In the genomic region with DNA sequence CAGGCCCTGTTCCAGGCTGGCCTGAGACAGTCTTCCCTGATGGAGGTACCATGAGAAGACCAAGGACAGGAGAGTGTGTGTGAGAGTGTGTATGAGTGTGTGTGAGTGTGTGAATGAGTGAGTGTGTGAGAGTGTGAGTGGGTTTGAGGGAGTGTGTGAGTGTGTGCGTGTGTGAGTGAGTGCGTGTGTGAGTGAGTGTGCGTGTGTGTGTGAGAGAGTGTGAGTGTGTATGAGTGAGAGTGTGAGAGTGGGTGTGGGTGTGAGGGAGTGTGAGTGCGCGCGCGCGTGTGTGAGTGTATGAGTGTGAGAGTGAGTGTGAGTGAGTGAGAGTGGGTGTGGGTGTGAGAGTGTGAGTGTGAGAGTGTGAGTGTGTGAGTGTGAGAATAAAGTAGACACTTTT, we compare ENCODE assay signal across 18 cellular contexts. TPM values are rescaled to one million over a fixed set of nuclear protein-coding genes. Genes with fewer than 3 reads are reported as not detected.
DNase-seq lines count a peak whose midpoint lies in the region; ATAC-seq, FAIRE-seq and TF ChIP-seq lines count a peak whose summit lies in the region.
"Had no signal": no experiment of that assay in that cellular context is flagged by ENCODE, and none has a peak within 500 bp of the region (broad histone marks: within the 10 kb centered on the region; RNA-seq: fewer than 3 reads in every experiment).

No MANE protein-coding gene starts in this region.

- CTCF ChIA-PET in CD4-positive, alpha-beta memory T cell (lab: Charles Lee; ENCODE audit: partially characterized antibody), result no interaction called here
- CTCF ChIA-PET in K562 (lab: Yijun Ruan, JAX; ENCODE audit: low intra/inter-chr PET ratio), result no interaction called here

- no peak overlapping the region for H2BK15ac ChIP-seq in H9 (ENCODE audit: low read depth, low read length)

- no peak overlapping the region for H2BK120ac ChIP-seq in H9 (ENCODE audit: low read depth, low read length, poor library complexity, severe bottlenecking)
- no peak overlapping the region for H2BK120ac ChIP-seq in trophoblast cell (ENCODE audit: insufficient read depth, low read length, poor library complexity)

- ATAC-seq in K562, result no peak
- ATAC-seq: SK-N-SH treated with all-trans-retinoic acid at 6 μM for 48 hours had no signal

- H4K8ac ChIP-seq in H9 (replicated peaks; ENCODE audit: insufficient read length, low read depth, low read length) (no peak overlapping the region), trophoblast cell (ENCODE audit: low read depth, low read length) (no peak overlapping the region)

- no peak for DNase-seq in CD4-positive, alpha-beta memory T cell
- DNase-seq in H9, result no peak
- DNase-seq in K562 (ENCODE audit: extremely low read depth in 1 of 4, low spot score in 3 of 4), result no peak
- no peak for DNase-seq in trophoblast cell
- no peak for DNase-seq in NCI-H1417 (lab: John Stamatoyannopoulos, UW)
- no peak for DNase-seq in coronary artery (ENCODE audit: low spot score)
- DNase-seq in NCI-H2029 (lab: John Stamatoyannopoulos, UW), result no peak
- DNase-seq: ACHN; AML-193; Calu3; CD4-positive, CD25-positive, alpha-beta regulatory T cell; DMS53; MG63; NCI-H1092; NCI-H524; SHP77 treated with DMSO at 0.1 percent for 48 hours had no signal

- H3K36me3 Mint-ChIP-seq in CD4-positive, alpha-beta memory T cell, result peaks cover 6 to 32% of the 10 kb centered on the region in 2 donors
- H3K36me3 Mint-ChIP-seq in H9 (ENCODE audit: insufficient read depth in 1 of 3, low read depth in 3 of 3), result peaks cover 5 to 23% (median 16%) of the 10 kb centered on the region in 3 experiments; a peak in 5 of 7 replicates

- H3K27me3 Mint-ChIP-seq in CD4-positive, alpha-beta memory T cell, result no peaks in the 10 kb centered on the region
- H3K27me3 Mint-ChIP-seq in H9 (ENCODE audit: low read depth), result no peaks in the 10 kb centered on the region; the same call in 1 of the 2 replicates
- H3K27me3 Mint-ChIP-seq: CD4-positive, CD25-positive, alpha-beta regulatory T cell had no signal

- no peaks in the 10 kb centered on the region for H3K79me1 ChIP-seq in H9 (ENCODE audit: insufficient read depth, low read depth, low read length, poor library complexity, severe bottlenecking)
- H3K79me1 ChIP-seq in trophoblast cell (ENCODE audit: low read length), result peaks cover 8% of the 10 kb centered on the region

- H3K23me2 ChIP-seq in H9 (ENCODE audit: insufficient read length, low read depth, low read length, poor library complexity, severe bottlenecking), result peaks cover 5% of the 10 kb centered on the region

- peak overlapping the region in 5 of 7 donors; percentile 0 to 96 (median 67) for H3K27ac Mint-ChIP-seq in CD4-positive, alpha-beta memory T cell
- peak overlapping the region; percentile 3 to 18 (median 7); a peak in 4 of 7 replicates for H3K27ac Mint-ChIP-seq in H9

- WGBS in H9 (ENCODE audit: extremely low coverage, insufficient read length, low lambda C conversion rate), result 100% methylated on average over 6 of the region's 8 CpGs
- 97% methylated on average over 3 of the region's 8 CpGs for WGBS in K562 (ENCODE audit: insufficient coverage, low coverage, missing lambda C conversion rate)
- WGBS in trophoblast cell (ENCODE audit: extremely low coverage, insufficient coverage, insufficient read length), result 100% methylated on average over 3 of the region's 8 CpGs

- H3K23ac ChIP-seq in H9 (ENCODE audit: insufficient read length, low read depth, low read length) (no peak overlapping the region), trophoblast cell (ENCODE audit: low read length) (no peak overlapping the region)

- no peak overlapping the region for H3K4me2 ChIP-seq in H9 (ENCODE audit: insufficient read depth, insufficient read length, low read length)
- no peak overlapping the region for H3K4me2 ChIP-seq in K562 (ENCODE audit: insufficient read depth, low read length)
- H3K4me2 ChIP-seq in trophoblast cell (ENCODE audit: low read length), result no peak overlapping the region

- no peak overlapping the region for H4K12ac ChIP-seq in trophoblast cell (ENCODE audit: low read depth, low read length)

- H4K5ac ChIP-seq in H9 (ENCODE audit: insufficient read length, low read depth, low read length), result no peak overlapping the region

- H3K4me1 ChIP-seq in CD4-positive, alpha-beta memory T cell (ENCODE audit: insufficient read depth, low read length), result peaks cover 8% of the 10 kb centered on the region
- no peaks in the 10 kb centered on the region for H3K4me1 ChIP-seq in H9 (ENCODE audit: insufficient read depth, low read length)
- peaks cover 8 to 41% of the 10 kb centered on the region in 2 experiments; a peak in 4 of 5 replicates for H3K4me1 ChIP-seq in K562 (replicated peaks in 1 of 2; ENCODE audit: control insufficient read depth in 2 of 2, insufficient read depth in 2 of 2, low read length in 2 of 2)
- H3K4me1 ChIP-seq in trophoblast cell (ENCODE audit: control insufficient read depth in 1 of 2, insufficient read depth in 2 of 2, low read length in 2 of 2), result peaks cover 11 to 18% of the 10 kb centered on the region in 2 experiments

- peaks cover 9 to 34% (median 23%) of the 10 kb centered on the region in 4 donors for H3K4me1 Mint-ChIP-seq in CD4-positive, alpha-beta memory T cell
- peaks cover 31 to 36% of the 10 kb centered on the region in 2 experiments for H3K4me1 Mint-ChIP-seq in H9

- H2BK5ac ChIP-seq in H9 (ENCODE audit: insufficient read length, low read length) (no peak overlapping the region), trophoblast cell (ENCODE audit: low read depth, low read length, poor library complexity) (no peak overlapping the region)

- TF ChIP-seq RAD21 in K562 (CRISPR knock-in tag; conservative IDR thresholded peaks at IDR 0.05 in 1 of 2, IDR thresholded peaks at IDR 0.05 in 1 of 2), result no peak

- intact Hi-C loops in CD4-positive, alpha-beta memory T cell (cut with micrococcal nuclease), result no loop called here
- intact Hi-C loops in K562 (cut with micrococcal nuclease), result no loop called here

- H2AFZ ChIP-seq in H9 (ENCODE audit: low read length) (no peak overlapping the region), K562 (ENCODE audit: low read depth, low read length) (no peak overlapping the region), trophoblast cell (ENCODE audit: insufficient read depth, low read length, poor library complexity) (no peak overlapping the region)

- no peak overlapping the region for H2BK12ac ChIP-seq in H9 (ENCODE audit: insufficient read length, low read depth, low read length)
- H2BK12ac ChIP-seq in trophoblast cell (ENCODE audit: low read length), result no peak overlapping the region

- no peak for FAIRE-seq in K562 (lab: Jason Lieb, UNC)

- H3K27me3 ChIP-seq in CD4-positive, alpha-beta memory T cell (ENCODE audit: insufficient read depth, low read length), result no peaks in the 10 kb centered on the region
- H3K27me3 ChIP-seq in H9 (ENCODE audit: insufficient read depth, low read length) (no peaks in the 10 kb centered on the region), K562 (ENCODE audit: control insufficient read depth in 2 of 2, insufficient read depth in 2 of 2, low read length in 2 of 2) (no peaks in the 10 kb centered on the region), trophoblast cell (ENCODE audit: insufficient read depth, low read length) (no peaks in the 10 kb centered on the region)
- H3K27me3 ChIP-seq: MG63, Peyer's patch had no signal

- no peak overlapping the region for H2AK5ac ChIP-seq in H9 (ENCODE audit: insufficient read length, low read length)
- H2AK5ac ChIP-seq in trophoblast cell (ENCODE audit: low read length), result no peak overlapping the region

- H3K9me3 Mint-ChIP-seq in CD4-positive, alpha-beta memory T cell, result peaks cover 0 to 2% (median 0%) of the 10 kb centered on the region in 8 donors
- no peaks in the 10 kb centered on the region for H3K9me3 Mint-ChIP-seq in H9
- H3K9me3 Mint-ChIP-seq: CD4-positive, CD25-positive, alpha-beta regulatory T cell had no signal

- H3K14ac ChIP-seq in H9 (ENCODE audit: insufficient read depth, low read length) (no peak overlapping the region), trophoblast cell (ENCODE audit: low read length) (no peak overlapping the region)

- no peak overlapping the region for H3K4me3 ChIP-seq in CD4-positive, alpha-beta memory T cell (ENCODE audit: low read length in 2 of 2)
- H3K4me3 ChIP-seq in K562, result no peak overlapping the region
- H3K4me3 ChIP-seq in trophoblast cell (ENCODE audit: low read depth, low read length), result no peak overlapping the region
- no peak overlapping the region for H3K4me3 ChIP-seq in coronary artery
- H3K4me3 ChIP-seq: MG63, Peyer's patch had no signal

- H2BK20ac ChIP-seq in H9 (ENCODE audit: low read depth, low read length, poor library complexity, severe bottlenecking), result no peak overlapping the region

- no peak overlapping the region for H3K56ac ChIP-seq in H9 (ENCODE audit: insufficient read length, low read depth, low read length)

- TF ChIP-seq EP300 in K562 (IDR thresholded peaks at IDR 0.05; ENCODE audit: low read length), result no peak

- H3K9ac ChIP-seq in H9 (ENCODE audit: extremely low read depth, insufficient read length, low read length) (no peak overlapping the region), K562 (ENCODE audit: insufficient read depth in 1 of 2, low read depth in 2 of 2, low read length in 2 of 2) (0 out of 4 replicates have a peak overlapping the region, but pooled peaks of 1 of the 2 experiments have one; percentile 33), trophoblast cell (ENCODE audit: low read length) (no peak overlapping the region)

- no peak overlapping the region for H3K18ac ChIP-seq in H9 (ENCODE audit: insufficient read length, low read depth, low read length)
- peak overlapping the region; percentile 43 for H3K18ac ChIP-seq in trophoblast cell (ENCODE audit: low read length)

- BruUV-seq in K562 (replicated peaks; lab: Mats Ljungman, UMichigan), result no TSS peak

- H4K91ac ChIP-seq in H9 (ENCODE audit: insufficient read length, low read depth, low read length) (no peak overlapping the region), trophoblast cell (ENCODE audit: low read depth, low read length) (no peak overlapping the region)

- TF ChIP-seq POLR2A in K562 (conservative IDR thresholded peaks at IDR 0.05), result no peak

- H3K36me3 ChIP-seq in CD4-positive, alpha-beta memory T cell (ENCODE audit: insufficient read depth, low read length), result no peaks in the 10 kb centered on the region
- no peaks in the 10 kb centered on the region for H3K36me3 ChIP-seq in K562 (ENCODE audit: control insufficient read depth, insufficient read depth, low read length)
- peaks cover 26 to 33% of the 10 kb centered on the region in 2 experiments for H3K36me3 ChIP-seq in trophoblast cell (ENCODE audit: control insufficient read depth in 1 of 2, insufficient read depth in 2 of 2, low read length in 2 of 2)
- H3K36me3 ChIP-seq: Peyer's patch had no signal

- in situ Hi-C loops in K562 (cut with MboI), result no loop called here

- POLR2A ChIA-PET in CD4-positive, alpha-beta memory T cell (lab: Charles Lee; ENCODE audit: partially characterized antibody), result no interaction called here
- POLR2A ChIA-PET in K562 (lab: Yijun Ruan, JAX), result no interaction called here

- H3K9me1 ChIP-seq in K562 (ENCODE audit: control insufficient read depth, insufficient read depth, low read length), result no peaks in the 10 kb centered on the region

- TF ChIP-seq CTCF in H9 (conservative IDR thresholded peaks at IDR 0.05) (no peak), K562 (IDR thresholded peaks at IDR 0.05 in 2 of 3, conservative IDR thresholded peaks at IDR 0.05 in 1 of 3; ENCODE audit: insufficient read depth in 2 of 3, low read depth in 1 of 3, low read length in 3 of 3) (no peak), coronary artery (IDR thresholded peaks at IDR 0.05) (no peak)

- H3K4ac ChIP-seq in H9 (ENCODE audit: low read depth, low read length) (no peak overlapping the region), trophoblast cell (ENCODE audit: low read depth, low read length) (no peak overlapping the region)

- no peaks in the 10 kb centered on the region for H3K79me2 ChIP-seq in H9 (ENCODE audit: insufficient read depth, low read length)
- peaks cover 3% of the 10 kb centered on the region; the same call in 1 of the 3 replicates for H3K79me2 ChIP-seq in K562 (ENCODE audit: control insufficient read depth, insufficient read depth, low read length)
- peaks cover 10% of the 10 kb centered on the region for H3K79me2 ChIP-seq in trophoblast cell (ENCODE audit: control insufficient read depth, insufficient read depth, low read length, poor library complexity)

- no peaks in the 10 kb centered on the region for H3K9me3 ChIP-seq in CD4-positive, alpha-beta memory T cell (ENCODE audit: control insufficient read depth in 1 of 2, low read length in 2 of 2)
- H3K9me3 ChIP-seq in H9 (ENCODE audit: control insufficient read depth, low read depth, low read length) (no peaks in the 10 kb centered on the region), K562 (replicated peaks; ENCODE audit: control insufficient read depth, insufficient read depth, low read depth, low read length) (no peaks in the 10 kb centered on the region), trophoblast cell (ENCODE audit: insufficient read depth, low read depth, low read length) (peaks cover 5% of the 10 kb centered on the region)
- H3K9me3 ChIP-seq: MG63, Peyer's patch had no signal

- H3T11ph ChIP-seq in H9 (ENCODE audit: low read length), result no peak overlapping the region

- H3K4me3 Mint-ChIP-seq in CD4-positive, alpha-beta memory T cell, result peak overlapping the region in 1 of 8 donors; percentile 0
- H3K4me3 Mint-ChIP-seq in H9, result no peak overlapping the region; a peak in 1 of 5 replicates

- H3K27ac ChIP-seq in CD4-positive, alpha-beta memory T cell (ENCODE audit: low read depth, low read length), result no peak overlapping the region
- H3K27ac ChIP-seq in H9 (ENCODE audit: insufficient read length, low read depth, low read length) (no peak overlapping the region), K562 (ENCODE audit: extremely low read depth, low read depth, low read length) (no peak overlapping the region), trophoblast cell (ENCODE audit: low read depth, low read length) (no peak overlapping the region), coronary artery (no peak overlapping the region)
- H3K27ac ChIP-seq: Peyer's patch had no signal

- H4K20me1 ChIP-seq in H9 (ENCODE audit: control insufficient read depth, insufficient read depth, insufficient read length), result no peaks in the 10 kb centered on the region
- no peaks in the 10 kb centered on the region for H4K20me1 ChIP-seq in K562 (replicated peaks; ENCODE audit: control insufficient read depth, insufficient read depth, low read length)

RNA-seq across cellular contexts. Expression of gene SLC26A11, which starts 3.9 kb away (rescaled TPM):
- 100 to 1,000 TPM; 121 to 126 TPM for total RNA-seq in CD4-positive, alpha-beta memory T cell
- 10 to 100 TPM in 1 of 2 donors, 1 to 10 TPM in 1; 6.3 to 10.6 TPM for polyA plus RNA-seq in CD4-positive, alpha-beta memory T cell
- 24.0 and 26.5 TPM in 2 replicates for total RNA-seq in H9 (2021)
- 8.5 and 21.1 TPM in 2 replicates for total RNA-seq in K562 (2011; cell fraction: chromatin; rRNA removed; ENCODE audit: low replicate concordance)
- total RNA-seq in K562 (2011; cell fraction: nucleolus; rRNA removed), result 13.3 and 15.8 TPM in 2 replicates
- 6.9 and 13.1 TPM in 2 replicates for total RNA-seq in K562 (2011; cell fraction: nucleoplasm; rRNA removed)
- total RNA-seq in K562 (2014; rRNA removed), result 1.5 and 3.4 TPM in 2 replicates
- 0.38 and 0.91 TPM in 2 replicates for total RNA-seq in K562 (2014; rRNA removed; fragmentation: Illumina TruSeq; extraction: Trizol)
- total RNA-seq in K562 (2015; rRNA removed; fragmentation: Illumina TruSeq; extraction: Trizol), result 1.0 and 1.4 TPM in 2 replicates
- total RNA-seq in K562 (2021), result 3.1 and 4.0 TPM in 2 replicates
- 0.52 and 0.53 TPM in 2 replicates for polyA plus RNA-seq in K562 (2011; rRNA removed)
- 0.43 and 1.2 TPM in 2 replicates for polyA plus RNA-seq in K562 (2011; cell fraction: cytosol; rRNA removed)
- 4.1 and 8.1 TPM in 2 replicates for polyA plus RNA-seq in K562 (2011; cell fraction: nucleus; rRNA removed)
- polyA plus RNA-seq in K562 (2012), result 2.7 and 5.4 TPM in 2 replicates
- polyA plus RNA-seq in K562 (2014; fragmentation: Illumina TruSeq; extraction: Trizol), result 1.4 and 1.9 TPM in 2 replicates
- under 1 TPM in 1 of 2 experiments, not detected in 1; 0.06 TPM for polyA plus RNA-seq in K562 (2014; fragmentation: Nextera tagmentation; extraction: Ambion mirVana)
- polyA plus RNA-seq in K562 (2014; rRNA removed), result 2.8 and 4.2 TPM in 2 replicates
- 0.46 TPM in 1 of 2 replicates, not detected in the other for polyA minus RNA-seq in K562 (2011; rRNA and poly(A)+ RNA removed)
- 0.57 and 1.9 TPM in 2 replicates for polyA minus RNA-seq in K562 (2011; cell fraction: cytosol; rRNA and poly(A)+ RNA removed)
- 1.2 and 2.0 TPM in 2 replicates for polyA minus RNA-seq in K562 (2011; cell fraction: nucleus; rRNA and poly(A)+ RNA removed)
- polyA plus RNA-seq in trophoblast cell (2013), result 18.0 and 19.3 TPM in 2 replicates

RNA-seq across cellular contexts. Expression of gene SGSH, which starts 4.0 kb away (rescaled TPM):
- 100 to 1,000 TPM; 189 to 198 TPM for total RNA-seq in CD4-positive, alpha-beta memory T cell
- polyA plus RNA-seq in CD4-positive, alpha-beta memory T cell, result 10 to 100 TPM; 37.8 to 58.6 TPM
- total RNA-seq in H9 (2021) (19.8 and 21.6 TPM in 2 replicates), K562 (2014; rRNA removed) (5.1 and 7.3 TPM in 2 replicates), K562 (2014; rRNA removed; fragmentation: Illumina TruSeq; extraction: Trizol) (2.5 and 2.6 TPM in 2 replicates), K562 (2015; rRNA removed; fragmentation: Illumina TruSeq; extraction: Trizol) (4.6 and 4.9 TPM in 2 replicates), K562 (2021) (11.8 and 15.7 TPM in 2 replicates)
- total RNA-seq in K562 (2011; cell fraction: chromatin; rRNA removed; ENCODE audit: low replicate concordance), result 47.4 and 72.7 TPM in 2 replicates
- total RNA-seq in K562 (2011; cell fraction: nucleolus; rRNA removed), result 43.5 and 52.4 TPM in 2 replicates
- 40.5 and 41.1 TPM in 2 replicates for total RNA-seq in K562 (2011; cell fraction: nucleoplasm; rRNA removed)
- polyA plus RNA-seq in K562 (2011; rRNA removed) (2.5 and 4.8 TPM in 2 replicates), K562 (2014; fragmentation: Illumina TruSeq; extraction: Trizol) (6.3 and 11.2 TPM in 2 replicates), K562 (2014; fragmentation: Nextera tagmentation; extraction: Ambion mirVana) (under 1 TPM; 0.25 to 0.31 TPM), K562 (2014; rRNA removed) (8.2 and 9.8 TPM in 2 replicates)
- polyA plus RNA-seq in K562 (2011; cell fraction: cytosol; rRNA removed), result 3.7 and 4.2 TPM in 2 replicates
- 19.2 and 29.1 TPM in 2 replicates for polyA plus RNA-seq in K562 (2011; cell fraction: nucleus; rRNA removed)
- polyA plus RNA-seq in K562 (2012), result 13.7 and 21.2 TPM in 2 replicates
- polyA minus RNA-seq in K562 (2011; rRNA and poly(A)+ RNA removed), result 2.6 TPM in 2 replicates
- 4.5 and 6.9 TPM in 2 replicates for polyA minus RNA-seq in K562 (2011; cell fraction: cytosol; rRNA and poly(A)+ RNA removed)
- polyA minus RNA-seq in K562 (2011; cell fraction: nucleus; rRNA and poly(A)+ RNA removed), result 3.4 and 6.3 TPM in 2 replicates
- polyA plus RNA-seq in trophoblast cell (2013), result 12.4 and 13.7 TPM in 2 replicates

RNA-seq across cellular contexts. Expression of gene RNF213, which starts 36.6 kb away (rescaled TPM):
- total RNA-seq in CD4-positive, alpha-beta memory T cell, result 100 to 1,000 TPM; 367 to 399 TPM
- polyA plus RNA-seq in CD4-positive, alpha-beta memory T cell, result 10 to 100 TPM; 11.2 to 67.9 TPM
- total RNA-seq in H9 (2021) (32.5 and 34.3 TPM in 2 replicates), K562 (2014; rRNA removed) (13.2 and 17.1 TPM in 2 replicates), K562 (2014; rRNA removed; fragmentation: Illumina TruSeq; extraction: Trizol) (19.8 and 20.9 TPM in 2 replicates), K562 (2015; rRNA removed; fragmentation: Illumina TruSeq; extraction: Trizol) (17.8 and 17.9 TPM in 2 replicates), K562 (2021) (33.6 and 34.3 TPM in 2 replicates)
- total RNA-seq in K562 (2011; cell fraction: chromatin; rRNA removed; ENCODE audit: low replicate concordance), result 548 and 579 TPM in 2 replicates
- total RNA-seq in K562 (2011; cell fraction: nucleolus; rRNA removed), result 219 and 226 TPM in 2 replicates
- 260 and 263 TPM in 2 replicates for total RNA-seq in K562 (2011; cell fraction: nucleoplasm; rRNA removed)
- polyA plus RNA-seq in K562 (2011; rRNA removed) (26.7 and 36.2 TPM in 2 replicates), K562 (2014; fragmentation: Illumina TruSeq; extraction: Trizol) (24.2 and 26.9 TPM in 2 replicates), K562 (2014; fragmentation: Nextera tagmentation; extraction: Ambion mirVana) (1 to 10 TPM; 5.3 to 7.1 TPM), K562 (2014; rRNA removed) (15.9 and 20.1 TPM in 2 replicates)
- polyA plus RNA-seq in K562 (2011; cell fraction: cytosol; rRNA removed), result 14.1 and 15.8 TPM in 2 replicates
- polyA plus RNA-seq in K562 (2011; cell fraction: nucleus; rRNA removed), result 220 and 234 TPM in 2 replicates
- polyA plus RNA-seq in K562 (2012), result 27.2 and 54.8 TPM in 2 replicates
- 58.3 and 80.5 TPM in 2 replicates for polyA minus RNA-seq in K562 (2011; rRNA and poly(A)+ RNA removed)
- 48.1 and 56.1 TPM in 2 replicates for polyA minus RNA-seq in K562 (2011; cell fraction: cytosol; rRNA and poly(A)+ RNA removed)
- 71.6 and 112 TPM in 2 replicates for polyA minus RNA-seq in K562 (2011; cell fraction: nucleus; rRNA and poly(A)+ RNA removed)
- polyA plus RNA-seq in trophoblast cell (2013), result 16.7 and 17.1 TPM in 2 replicates

RNA-seq across cellular contexts. Expression of gene CARD14, which starts 54.3 kb away (rescaled TPM):
- under 1 TPM in 1 of 2 experiments, not detected in 1; 0.09 TPM for total RNA-seq in CD4-positive, alpha-beta memory T cell
- under 1 TPM in 1 of 2 donors, not detected in 1; 0.07 TPM for polyA plus RNA-seq in CD4-positive, alpha-beta memory T cell
- 0.24 and 0.35 TPM in 2 replicates for total RNA-seq in H9 (2021)
- not detected in 2 replicates for total RNA-seq in K562 (2011; cell fraction: chromatin; rRNA removed; ENCODE audit: low replicate concordance)
- total RNA-seq in K562 (2011; cell fraction: nucleolus; rRNA removed), result not detected in 2 replicates
- not detected in 2 replicates for total RNA-seq in K562 (2011; cell fraction: nucleoplasm; rRNA removed)
- not detected in 2 replicates for total RNA-seq in K562 (2014; rRNA removed)
- total RNA-seq in K562 (2014; rRNA removed; fragmentation: Illumina TruSeq; extraction: Trizol), result not detected in 2 replicates
- not detected in 2 replicates for total RNA-seq in K562 (2015; rRNA removed; fragmentation: Illumina TruSeq; extraction: Trizol)
- total RNA-seq in K562 (2021), result not detected in 2 replicates
- polyA plus RNA-seq in K562 (2011; rRNA removed), result not detected in 2 replicates
- not detected in 2 replicates for polyA plus RNA-seq in K562 (2011; cell fraction: cytosol; rRNA removed)
- polyA plus RNA-seq in K562 (2011; cell fraction: nucleus; rRNA removed), result not detected in 2 replicates
- 0.05 and 0.24 TPM in 2 replicates for polyA plus RNA-seq in K562 (2012)
- not detected in 2 replicates for polyA plus RNA-seq in K562 (2014; fragmentation: Illumina TruSeq; extraction: Trizol)
- polyA plus RNA-seq in K562 (2014; fragmentation: Nextera tagmentation; extraction: Ambion mirVana), result not detected
- not detected in 2 replicates for polyA plus RNA-seq in K562 (2014; rRNA removed)
- not detected in 2 replicates for polyA minus RNA-seq in K562 (2011; rRNA and poly(A)+ RNA removed)
- 3.2 TPM in 1 of 2 replicates, not detected in the other for polyA minus RNA-seq in K562 (2011; cell fraction: cytosol; rRNA and poly(A)+ RNA removed)
- not detected in 2 replicates for polyA minus RNA-seq in K562 (2011; cell fraction: nucleus; rRNA and poly(A)+ RNA removed)
- polyA plus RNA-seq in trophoblast cell (2013), result 1.1 and 1.3 TPM in 2 replicates
- total RNA-seq: CD4-positive, CD25-positive, alpha-beta regulatory T cell had no signal
